Comparison of ENCODE assay signal across 8 cellular contexts in genomic region chrX:57821703-57822375, GRCh38.
A peak's percentile ranks its signal among the peaks of the same experiment; 100 is the strongest.
DNase-seq lines count a peak whose midpoint lies in the region; FAIRE-seq lines count a peak whose summit lies in the region.

No MANE protein-coding gene starts in this region.

- no peak overlapping the region for H3K9ac ChIP-seq in duodenal mucosa (ENCODE audit: low read depth in 1 of 2, low read length in 2 of 2)

- no peak for FAIRE-seq in urothelium cell line (lab: Jason Lieb, UNC)

- no peaks in the 10 kb centered on the region for H3K27me3 ChIP-seq in duodenal mucosa (ENCODE audit: control insufficient read depth in 1 of 2, insufficient read depth in 2 of 2, low read length in 2 of 2)

- DNase-seq in SIG-M5 treated with dmso at 0.1 percent for 504 hours (lab: John Stamatoyannopoulos, UW; ENCODE audit: unreplicated experiment) (peak; percentile 52), SIG-M5 (lab: John Stamatoyannopoulos, UW) (no peak), H4 (ENCODE audit: low spot score) (peak; percentile 65), NCI-H1105 (lab: John Stamatoyannopoulos, UW) (peak; percentile 34), SKM-1 (lab: John Stamatoyannopoulos, UW; ENCODE audit: unreplicated experiment) (peak; percentile 1), medulla oblongata (ENCODE audit: extremely low spot score) (peak; percentile 72), urothelium cell line (ENCODE audit: low spot score) (peak; percentile 53)

- H3K4me3 ChIP-seq in duodenal mucosa (ENCODE audit: low read depth in 1 of 2, low read length in 2 of 2) = peak overlapping the region; percentile 8 to 54

- no peaks in the 10 kb centered on the region for H3K36me3 ChIP-seq in duodenal mucosa (ENCODE audit: control insufficient read depth in 1 of 2, insufficient read depth in 2 of 2, low read length in 2 of 2)

- H3K9me3 ChIP-seq in duodenal mucosa (ENCODE audit: control insufficient read depth in 1 of 2, low read length in 2 of 2) = no peaks in the 10 kb centered on the region

- H3K27ac ChIP-seq in duodenal mucosa (ENCODE audit: low read depth, low read length) = no peak overlapping the region

- no peaks in the 10 kb centered on the region for H3K4me1 ChIP-seq in duodenal mucosa (ENCODE audit: control insufficient read depth in 1 of 2, insufficient read depth in 2 of 2, low read length in 2 of 2)
